1 cellular context compared by ENCODE assay signal in the genomic region with DNA sequence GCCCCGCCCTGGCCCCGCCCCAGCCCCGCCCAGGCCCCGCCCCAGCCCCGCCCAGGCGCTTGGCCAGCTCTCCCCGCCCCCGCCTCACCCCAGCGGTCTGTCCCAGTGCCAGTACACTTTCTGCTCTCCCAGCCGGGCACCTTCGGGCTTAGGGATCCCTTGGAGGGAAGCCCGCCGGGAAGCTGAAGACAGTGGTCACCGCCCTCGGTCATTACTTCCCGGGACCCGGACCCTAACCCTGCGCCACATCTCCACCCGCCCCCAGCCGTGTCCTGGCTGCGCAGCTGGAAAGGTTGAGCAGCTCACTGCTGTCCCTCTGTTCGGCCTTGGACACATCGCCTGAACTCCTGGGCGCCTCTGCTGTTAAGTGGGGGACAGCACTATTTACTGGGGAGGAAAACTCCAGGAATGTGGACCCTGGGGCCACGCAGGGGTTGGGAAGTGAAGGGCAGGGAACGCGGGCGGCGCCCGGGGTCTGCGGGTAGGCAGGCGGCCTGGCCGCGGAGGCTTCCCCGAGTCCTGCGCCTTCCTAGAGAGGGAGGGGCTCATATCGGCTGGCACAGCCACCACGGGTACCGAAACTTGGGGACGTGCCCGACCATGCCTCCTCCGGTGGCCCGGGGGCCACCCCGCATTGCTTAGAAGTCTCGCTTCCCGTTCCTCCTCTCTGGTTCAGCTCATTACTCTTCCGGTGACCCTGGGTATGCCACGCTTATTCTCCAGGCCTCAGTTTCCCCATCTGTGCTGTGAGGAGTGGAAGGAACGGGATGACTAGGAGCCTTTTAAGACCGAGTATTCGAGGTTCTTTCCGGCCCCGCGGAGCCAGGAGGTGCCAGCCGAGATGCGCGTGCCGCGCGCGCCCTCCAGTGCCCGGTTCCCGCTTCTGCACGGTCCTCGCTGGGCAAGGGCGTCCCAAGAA.
TF ChIP-seq lines count a peak whose summit lies in the region.

No MANE protein-coding gene starts in this region.

TF ChIP-seq in H1, 55 proteins besides CTCF, POLR2A, EP300 and RAD21 (continued from another document):
- no peak for TF ChIP-seq BCL11A (IDR thresholded peaks at IDR 0.05; ENCODE audit: low read depth in 2 of 2, low read length in 2 of 2)
- no peak for TF ChIP-seq ZNF274 (IDR thresholded peaks at IDR 0.05; ENCODE audit: borderline replicate concordance, extremely low read depth, low read length)
- TF ChIP-seq FOSL1 (IDR thresholded peaks at IDR 0.05; ENCODE audit: insufficient read depth, low read depth, low read length): no peak
- peak; percentile 10; the same call in 1 of the 2 replicates for TF ChIP-seq EGR1 (IDR thresholded peaks at IDR 0.05; ENCODE audit: borderline replicate concordance, low read depth, low read length)
- no peak for TF ChIP-seq BRCA1 (IDR thresholded peaks at IDR 0.05; ENCODE audit: low read depth, low read length)
- peak; percentile 97 for TF ChIP-seq KDM4A (IDR thresholded peaks at IDR 0.05; ENCODE audit: low read depth, low read length, severe bottlenecking)
- no peak for TF ChIP-seq CBX8 (IDR thresholded peaks at IDR 0.05; ENCODE audit: borderline replicate concordance, low read depth, low read length)
- peak; percentile 54; the same call in 1 of the 2 replicates for TF ChIP-seq KDM1A (IDR thresholded peaks at IDR 0.05; ENCODE audit: borderline replicate concordance, low read length)
- no peak for TF ChIP-seq CHD2 (IDR thresholded peaks at IDR 0.05; ENCODE audit: low read length)
- TF ChIP-seq YY1 (IDR thresholded peaks at IDR 0.05; ENCODE audit: low read depth, low read length): no peak
- TF ChIP-seq HDAC2 (IDR thresholded peaks at IDR 0.05; ENCODE audit: borderline replicate concordance in 1 of 2, low read depth in 2 of 2, low read length in 2 of 2): no peak
- TF ChIP-seq RFX5 (IDR thresholded peaks at IDR 0.05; ENCODE audit: borderline replicate concordance, low read depth, low read length): no peak
- TF ChIP-seq SIX5 (IDR thresholded peaks at IDR 0.05; ENCODE audit: low read depth, low read length): no peak
- 0 out of 2 replicates have a peak, but pooled peaks have one; percentile 42 for TF ChIP-seq GABPA (IDR thresholded peaks at IDR 0.05; ENCODE audit: borderline replicate concordance, insufficient read depth, low read length)
- no peak for TF ChIP-seq SUZ12 (IDR thresholded peaks at IDR 0.05; ENCODE audit: low read length)
- TF ChIP-seq TCF12 (IDR thresholded peaks at IDR 0.05; ENCODE audit: low read depth, low read length): no peak
- TF ChIP-seq JUN (IDR thresholded peaks at IDR 0.05; ENCODE audit: low read depth, low read length): no peak
- TF ChIP-seq ASH2L (IDR thresholded peaks at IDR 0.05; ENCODE audit: low read length): peak; percentile 68
- no peak for TF ChIP-seq KDM5A (IDR thresholded peaks at IDR 0.05; ENCODE audit: low read length)
- TF ChIP-seq TEAD4 (IDR thresholded peaks at IDR 0.05; ENCODE audit: low read depth, low read length): peak; percentile 66; the same call in 1 of the 2 replicates
